In the genomic region with DNA sequence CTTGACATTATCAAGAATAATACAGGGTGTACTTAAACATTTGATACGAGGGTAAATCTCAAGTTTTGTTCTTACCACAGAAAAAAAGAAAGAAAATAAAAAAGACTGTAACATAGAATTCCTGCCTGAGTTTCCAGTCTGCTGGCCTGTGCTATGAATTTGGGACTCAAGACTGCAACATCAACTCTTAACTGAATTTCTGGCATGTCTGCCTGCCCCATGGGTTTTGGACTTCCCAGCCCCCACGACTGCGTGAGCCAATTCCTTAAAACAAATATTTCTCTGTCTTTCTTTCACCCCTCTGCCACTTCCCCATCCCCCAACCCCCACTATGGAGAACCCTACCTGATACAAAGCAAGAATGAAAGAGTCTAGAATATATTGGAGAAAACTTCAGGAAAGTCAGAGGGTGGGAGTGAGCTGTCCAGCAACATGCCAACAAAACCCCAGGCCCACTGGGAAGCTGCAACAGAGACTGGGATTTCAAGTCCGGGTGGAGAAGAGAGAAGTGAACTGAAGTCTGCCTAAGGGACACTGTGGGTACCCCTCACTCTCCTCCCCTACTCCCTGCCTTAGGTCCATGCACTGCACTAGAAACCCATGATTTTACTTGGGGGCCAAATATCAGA, we compare ENCODE assay signal across 1 cellular context.
TF ChIP-seq lines count a peak whose summit lies in the region.

No MANE protein-coding gene starts in this region.

TF ChIP-seq in H1, 55 proteins besides CTCF, POLR2A, EP300 and RAD21 (continued from another document):
- TF ChIP-seq PHF8 (conservative IDR thresholded peaks at IDR 0.05; ENCODE audit: low read depth, low read length) (no peak), ASH2L (IDR thresholded peaks at IDR 0.05; ENCODE audit: low read length) (no peak)
